ENCODE assay signal across 2 cellular contexts in genomic region chr1:24764848-24765247, GRCh38.
TF ChIP-seq lines count a peak whose summit lies in the region.

No MANE protein-coding gene starts in this region.

TF ChIP-seq in SK-N-SH, 30 proteins besides CTCF, POLR2A, EP300 and RAD21 (continued from another document):
- no peak for TF ChIP-seq REST (IDR thresholded peaks at IDR 0.05; ENCODE audit: low read depth, low read length)
- no peak for TF ChIP-seq SMC3 (IDR thresholded peaks at IDR 0.05; ENCODE audit: low read depth, low read length)
- no peak for TF ChIP-seq RCOR1 (IDR thresholded peaks at IDR 0.05; ENCODE audit: low read length)
- no peak for TF ChIP-seq GATA2 (CRISPR knock-in tag; IDR thresholded peaks at IDR 0.05)
- no peak for TF ChIP-seq FOSL2 (IDR thresholded peaks at IDR 0.05; ENCODE audit: borderline replicate concordance, low read depth)
- TF ChIP-seq POLR2AphosphoS5 (IDR thresholded peaks at IDR 0.05; ENCODE audit: low read depth, low read length) = no peak
- no peak for TF ChIP-seq CHD2 (IDR thresholded peaks at IDR 0.05; ENCODE audit: low read length, partially characterized antibody)
- TF ChIP-seq USF2 (IDR thresholded peaks at IDR 0.05; ENCODE audit: borderline replicate concordance, low read depth, low read length) = no peak
- no peak for TF ChIP-seq TCF12 (IDR thresholded peaks at IDR 0.05)
- TF ChIP-seq RFX5 (IDR thresholded peaks at IDR 0.05; ENCODE audit: low read length) = no peak
- no peak for TF ChIP-seq TEAD4 (IDR thresholded peaks at IDR 0.05; ENCODE audit: borderline replicate concordance, insufficient read depth)
- no peak for TF ChIP-seq JUND (IDR thresholded peaks at IDR 0.05)
- no peak for TF ChIP-seq YY1 (IDR thresholded peaks at IDR 0.05; ENCODE audit: low read depth)
- no peak for TF ChIP-seq TAF1 (IDR thresholded peaks at IDR 0.05; ENCODE audit: borderline replicate concordance, low read depth, low read length)
- TF ChIP-seq RXRA (IDR thresholded peaks at IDR 0.05; ENCODE audit: borderline replicate concordance, low read depth) = no peak
- TF ChIP-seq MEF2A (IDR thresholded peaks at IDR 0.05; ENCODE audit: borderline replicate concordance, low read depth) = no peak
- TF ChIP-seq USF1 (IDR thresholded peaks at IDR 0.05; ENCODE audit: borderline replicate concordance, low read depth) = no peak
TF ChIP-seq in SK-N-SH: peak in this region for 0.

TF ChIP-seq in SK-N-SH treated with all-trans-retinoic acid at 6 μM for 48 hours, 23 proteins besides CTCF, POLR2A, EP300 and RAD21 (continued from another document):
- TF ChIP-seq CSRNP3 (CRISPR knock-in tag; IDR thresholded peaks at IDR 0.05) = no peak
